9 cellular contexts compared by ENCODE assay signal in genomic region chr1:25566730-25567341, GRCh38. TPM values are rescaled to one million over a fixed set of nuclear protein-coding genes. Genes with fewer than 3 reads are reported as not detected.
DNase-seq lines count a peak whose midpoint lies in the region; ATAC-seq, FAIRE-seq and TF ChIP-seq lines count a peak whose summit lies in the region.
"Had no signal": no experiment of that assay in that cellular context is flagged by ENCODE, and none has a peak within 500 bp of the region (broad histone marks: within the 10 kb centered on the region; RNA-seq: fewer than 3 reads in every experiment).

No MANE protein-coding gene starts in this region.

- ATAC-seq in HG03280 (IDR thresholded peaks at IDR 0.05; ENCODE audit: unreplicated experiment) = no peak

- CTCF ChIA-PET in HEK293T (lab: Yijun Ruan, JAX) = interaction anchor here (0.6 to 0.7 kb wide), 3 partner anchors 13 to 66 kb away, joined by 3 read pairs; no protein-coding TSS in a partner anchor

- peak overlapping the region; percentile 94; the same call in 1 of the 2 replicates for H3K27ac ChIP-seq in SJCRH30

- POLR2A ChIA-PET in HEK293T (lab: Yijun Ruan, JAX) = interaction anchor here (0.9 kb wide), 1 partner anchor 16 kb away, joined by 3 read pairs; no protein-coding TSS in a partner anchor

- no peaks in the 10 kb centered on the region for H3K9me3 ChIP-seq in SJCRH30 (replicated peaks)

- FAIRE-seq in D721Med (lab: Jason Lieb, UNC) = no peak
- FAIRE-seq: islet of Langerhans had no signal

- TF ChIP-seq CTCF in epithelial cell of esophagus (IDR thresholded peaks at IDR 0.05; ENCODE audit: insufficient read depth, low read depth, low read length, missing control alignments) (no peak), D721Med (IDR thresholded peaks at IDR 0.05; ENCODE audit: insufficient read depth, missing control alignments) (no peak)

- H3K4me1 ChIP-seq in SJCRH30 = peaks cover 47% of the 10 kb centered on the region

- H3K27me3 ChIP-seq in SJCRH30 = no peaks in the 10 kb centered on the region

- DNase-seq in EH (ENCODE audit: low read depth) (peak; percentile 95), SJCRH30 (peak; percentile 45 to 48), epithelial cell of esophagus (ENCODE audit: low read depth) (peak; percentile 67), pons (ENCODE audit: low spot score) (peak; percentile 78), D721Med (ENCODE audit: insufficient read length, low spot score) (no peak), HEK293T (ENCODE audit: extremely low spot score) (no peak)
- DNase-seq in stimulated activated CD4-positive, alpha-beta T cell treated with anti-CD3 and anti-CD28 coated beads, Interleukin-1b, Interleukin-23, amount 100 ng/mL, for 48 hours = no peak

- H3K4me3 ChIP-seq in SJCRH30 (no peak overlapping the region), epithelial cell of esophagus (ENCODE audit: low read length) (no peak overlapping the region)

- no peaks in the 10 kb centered on the region for H3K36me3 ChIP-seq in SJCRH30

TF ChIP-seq in HEK293T, 16 proteins besides CTCF, POLR2A, EP300 and RAD21:
- TF ChIP-seq FOXK2 (IDR thresholded peaks at IDR 0.05) (no peak), CTBP1 (IDR thresholded peaks at IDR 0.05; ENCODE audit: borderline replicate concordance) (no peak)

RNA-seq across cellular contexts. Expression of gene LDLRAP1, which starts 23.4 kb away (rescaled TPM):
- total RNA-seq in SJCRH30 (2014; rRNA removed; shearing (Covaris generic)) = 22.8 and 23.9 TPM in 2 replicates

RNA-seq across cellular contexts. Expression of gene MAN1C1, which starts 49.8 kb away (rescaled TPM):
- 73.9 and 74.6 TPM in 2 replicates for total RNA-seq in SJCRH30 (2014; rRNA removed; shearing (Covaris generic))

Comparison
In these comparisons a context has a peak if more than half of its experiments do, and no peak if none do; other contexts are left out.
1. DNase-seq: peak in EH (single experiment), SJCRH30 (2 of 2), epithelial cell of esophagus (single experiment) and pons (single experiment); none in D721Med (single experiment), HEK293T (single experiment) and stimulated activated CD4-positive, alpha-beta T cell treated with anti-CD3 and anti-CD28 coated beads, Interleukin-1b, Interleukin-23, amount 100 ng/mL, for 48 hours (single experiment).